In the genomic region with DNA sequence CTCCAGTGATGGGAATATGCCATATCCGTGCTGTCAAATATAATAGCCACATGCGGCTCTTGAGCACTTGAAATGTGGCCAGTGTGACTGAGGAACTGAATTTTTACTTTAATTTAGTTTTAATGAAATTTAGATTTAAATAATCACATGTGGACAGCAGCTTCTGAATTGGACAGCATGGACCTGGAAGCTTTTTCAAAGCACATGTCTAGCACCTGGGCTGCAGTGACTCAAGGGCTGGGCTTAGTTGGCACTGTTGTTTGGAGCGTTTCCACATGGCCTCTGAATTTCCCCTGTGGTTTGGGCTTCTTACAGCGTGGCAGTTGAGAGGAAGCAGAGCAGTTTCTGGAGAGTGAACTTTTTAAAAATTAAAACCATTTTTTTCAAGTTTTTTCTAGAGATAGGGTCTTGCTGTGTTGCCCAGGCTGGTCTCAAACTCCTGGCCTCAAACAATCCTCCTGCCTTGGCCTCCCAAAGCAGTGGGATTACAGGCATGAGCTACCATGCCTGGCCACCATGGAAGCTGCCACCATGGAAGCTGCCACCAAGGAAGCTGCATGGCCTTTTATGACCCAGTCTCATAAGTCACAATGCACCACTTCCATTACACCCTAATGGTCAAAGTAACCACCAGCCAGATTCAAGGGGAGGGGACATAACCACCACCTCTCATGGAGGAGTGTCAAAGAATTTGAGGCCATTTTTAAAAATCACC, we compare ENCODE assay signal across 11 cellular contexts. TPM values are rescaled to one million over a fixed set of nuclear protein-coding genes. Genes with fewer than 3 reads are reported as not detected.
DNase-seq lines count a peak whose midpoint lies in the region.
"Had no signal": no experiment of that assay in that cellular context is flagged by ENCODE, and none has a peak within 500 bp of the region (broad histone marks: within the 10 kb centered on the region; RNA-seq: fewer than 3 reads in every experiment).

No MANE protein-coding gene starts in this region.

- H3K9ac ChIP-seq in skeletal muscle tissue (ENCODE audit: low read depth in 1 of 3, low read length in 3 of 3), result peak overlapping the region in 2 of 3 donors; percentile 19 to 60

- peaks cover 13 to 23% (median 16%) of the 10 kb centered on the region in 3 donors for H3K4me1 ChIP-seq in skeletal muscle tissue (ENCODE audit: control insufficient read depth in 3 of 3, insufficient read depth in 3 of 3, low read length in 3 of 3)

- no peaks in the 10 kb centered on the region for H3K9me3 ChIP-seq in skeletal muscle tissue (ENCODE audit: control insufficient read depth in 3 of 3, low read length in 3 of 3)

- H3K4me1 Mint-ChIP-seq in dendritic cell treated with granulocyte-macrophage colony-stimulating factor and Interleukin-4, amounts not matched to agents 40 ng/mL and 50 ng/mL, for 4 days (ENCODE audit: low read depth), result peaks cover 9% of the 10 kb centered on the region

- peak; percentile 42 for DNase-seq in GM03348 (ENCODE audit: low spot score)
- DNase-seq in UCSD-AML1 (lab: John Stamatoyannopoulos, UW; ENCODE audit: unreplicated experiment), result peak; percentile 18
- no peak for DNase-seq in SW 1271 (lab: John Stamatoyannopoulos, UW)
- DNase-seq in GOT3 (lab: John Stamatoyannopoulos, UW), result no peak
- DNase-seq in NCI-H524 (lab: John Stamatoyannopoulos, UW), result no peak
- DNase-seq in kidney tubule cell (ENCODE audit: low spot score), result no peak

- H3K27me3 ChIP-seq in skeletal muscle tissue (ENCODE audit: control insufficient read depth in 3 of 3, insufficient read depth in 3 of 3, low read length in 3 of 3), result no peaks in the 10 kb centered on the region

- H3K9me3 Mint-ChIP-seq in dendritic cell treated with granulocyte-macrophage colony-stimulating factor and Interleukin-4, amounts not matched to agents 40 ng/mL and 50 ng/mL, for 4 days, result no peaks in the 10 kb centered on the region

- H3K27me3 Mint-ChIP-seq in dendritic cell treated with granulocyte-macrophage colony-stimulating factor and Interleukin-4, amounts not matched to agents 40 ng/mL and 50 ng/mL, for 4 days, result no peaks in the 10 kb centered on the region

- intact Hi-C loops in dendritic cell treated with granulocyte-macrophage colony-stimulating factor and Interleukin-4, amounts not matched to agents 40 ng/mL and 50 ng/mL, for 4 days (cut with micrococcal nuclease), result no loop called here

- no peaks in the 10 kb centered on the region for H3K36me3 ChIP-seq in skeletal muscle tissue (ENCODE audit: control insufficient read depth in 3 of 3, insufficient read depth in 3 of 3, low read length in 3 of 3)

- no peak overlapping the region for H3K4me3 Mint-ChIP-seq in dendritic cell treated with granulocyte-macrophage colony-stimulating factor and Interleukin-4, amounts not matched to agents 40 ng/mL and 50 ng/mL, for 4 days

- no peak overlapping the region for H3K4me3 ChIP-seq in skeletal muscle tissue (ENCODE audit: low read length in 3 of 3)
- H3K4me3 ChIP-seq: skin epidermis had no signal

- peak overlapping the region; percentile 32 for H3K27ac Mint-ChIP-seq in dendritic cell treated with granulocyte-macrophage colony-stimulating factor and Interleukin-4, amounts not matched to agents 40 ng/mL and 50 ng/mL, for 4 days

- no peaks in the 10 kb centered on the region for H3K36me3 Mint-ChIP-seq in dendritic cell treated with granulocyte-macrophage colony-stimulating factor and Interleukin-4, amounts not matched to agents 40 ng/mL and 50 ng/mL, for 4 days (ENCODE audit: low read depth)

- peak overlapping the region; percentile 31 for H3K27ac ChIP-seq in skeletal muscle tissue (ENCODE audit: low read depth, low read length)

RNA-seq across cellular contexts. Expression of a gene that starts 6.7 kb away (rescaled TPM):
- 27.1 TPM for total RNA-seq in skeletal muscle tissue

RNA-seq across cellular contexts. Expression of a gene that starts 37.5 kb away (rescaled TPM):
- 0.52 TPM for total RNA-seq in skeletal muscle tissue
- total RNA-seq: dermis microvascular lymphatic vessel endothelial cell, NCI-H460 had no signal

Comparison
In these comparisons a context has a peak if more than half of its experiments do, and no peak if none do; other contexts are left out.
1. DNase-seq: peak in GM03348 (single experiment) and UCSD-AML1 (single experiment); none in SW 1271 (0 of 2), GOT3 (single experiment), NCI-H524 (0 of 2) and kidney tubule cell (single experiment).